In the genomic region with DNA sequence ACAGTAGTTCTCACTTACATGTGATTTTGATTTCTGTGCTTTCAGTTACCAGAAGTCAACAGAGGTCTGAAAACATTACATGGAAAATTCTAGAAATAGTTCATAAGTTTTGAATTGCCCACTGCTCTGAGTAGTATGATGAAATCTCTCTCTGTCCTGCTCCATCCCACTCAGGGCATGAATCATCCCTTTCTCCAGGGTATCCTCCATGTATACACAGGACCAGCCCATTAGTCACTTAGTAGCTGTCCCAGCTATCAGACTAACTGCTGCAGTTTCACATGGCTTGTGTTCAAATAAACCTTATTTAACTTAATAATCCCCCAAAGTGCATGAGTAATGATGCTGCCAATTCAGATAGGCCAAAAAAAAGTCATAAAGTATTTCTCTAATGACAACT, we compare ENCODE assay signal across 11 cellular contexts. TPM values are rescaled to one million over a fixed set of nuclear protein-coding genes. Genes with fewer than 3 reads are reported as not detected.
DNase-seq lines count a peak whose midpoint lies in the region; ATAC-seq and TF ChIP-seq lines count a peak whose summit lies in the region.
"Had no signal": no experiment of that assay in that cellular context is flagged by ENCODE, and none has a peak within 500 bp of the region (broad histone marks: within the 10 kb centered on the region; RNA-seq: fewer than 3 reads in every experiment).

No MANE protein-coding gene starts in this region.

- H3K4me3 ChIP-seq in RWPE2 (ENCODE audit: severe bottlenecking) (no peak overlapping the region), foreskin fibroblast (ENCODE audit: low read depth in 1 of 2, low read length in 2 of 2) (no peak overlapping the region), gastrocnemius medialis (no peak overlapping the region), BE2C (ENCODE audit: low read depth, low read length) (no peak overlapping the region)
- H3K4me3 ChIP-seq: GM23338 had no signal

- H3K36me3 ChIP-seq in RWPE2 (ENCODE audit: low read depth) (no peaks in the 10 kb centered on the region), gastrocnemius medialis (no peaks in the 10 kb centered on the region), BE2C (no peaks in the 10 kb centered on the region)

- intact Hi-C loops in gastrocnemius medialis (cut with DNase I; ENCODE audit: low total_unique reads) (no loop called here), left colon (cut with DNase I, micrococcal nuclease) (no loop called here)

- H3K4me1 ChIP-seq in RWPE2 (ENCODE audit: insufficient read depth, poor library complexity, severe bottlenecking) (no peaks in the 10 kb centered on the region), gastrocnemius medialis (no peaks in the 10 kb centered on the region), BE2C (no peaks in the 10 kb centered on the region)

- TF ChIP-seq POLR2A in gastrocnemius medialis (IDR thresholded peaks at IDR 0.05), result no peak

- H3K9me3 ChIP-seq in RWPE2 (ENCODE audit: severe bottlenecking) (no peaks in the 10 kb centered on the region), gastrocnemius medialis (no peaks in the 10 kb centered on the region), BE2C (no peaks in the 10 kb centered on the region)

- H3K27ac ChIP-seq in RWPE2 (ENCODE audit: poor library complexity, severe bottlenecking) (no peak overlapping the region), gastrocnemius medialis (no peak overlapping the region)

- ATAC-seq in RWPE2 (ENCODE audit: low read depth) (peak; percentile 99), gastrocnemius medialis (peak; percentile 56 to 69), left colon (no peak)
- ATAC-seq: GM23338 had no signal

- peak; percentile 74 for DNase-seq in GM03348 (ENCODE audit: low spot score)
- no peak for DNase-seq in RWPE2 (ENCODE audit: low spot score)
- peak; percentile 83 to 96 for DNase-seq in foreskin fibroblast
- peak in 1 of 2 donors; percentile 18 for DNase-seq in gastrocnemius medialis
- no peak for DNase-seq in BE2C
- no peak for DNase-seq in epidermal melanocyte (ENCODE audit: insufficient read length, low spot score)
- no peak for DNase-seq in left colon
- DNase-seq: amygdala, MV-4-11, NCI-H774 had no signal

- H3K27me3 ChIP-seq in RWPE2 (ENCODE audit: insufficient read depth, poor library complexity, severe bottlenecking) (no peaks in the 10 kb centered on the region), gastrocnemius medialis (no peaks in the 10 kb centered on the region), BE2C (no peaks in the 10 kb centered on the region)

- in situ Hi-C loops in gastrocnemius medialis (cut with MboI; ENCODE audit: low sequenced_read_pairs in 4 of 4), result no loop called here

- TF ChIP-seq CTCF in RWPE2 (IDR thresholded peaks at IDR 0.05; ENCODE audit: poor library complexity, severe bottlenecking) (no peak), foreskin fibroblast (IDR thresholded peaks at IDR 0.05; ENCODE audit: low read depth, low read length) (no peak), gastrocnemius medialis (IDR thresholded peaks at IDR 0.05 in 4 of 5, conservative IDR thresholded peaks at IDR 0.05 in 1 of 5) (no peak), BE2C (IDR thresholded peaks at IDR 0.05; ENCODE audit: low read depth, low read length) (no peak)

RNA-seq across cellular contexts. Expression of a gene that starts 38.6 kb away (rescaled TPM):
- total RNA-seq in gastrocnemius medialis (1 to 10 TPM in 2 of 4 donors, under 1 TPM in 2; 0.36 to 1.8 (median 0.90) TPM), left colon (1 to 10 TPM; 1.0 to 1.8 TPM)
- not detected for polyA plus RNA-seq in BE2C (2012; ENCODE audit: insufficient read depth, insufficient read length, low read depth)

Comparison
In these comparisons a context has a peak if more than half of its experiments do, and no peak if none do; other contexts are left out.
1. DNase-seq: peak in GM03348 (single experiment) and foreskin fibroblast (2 of 2); none in RWPE2 (single experiment), BE2C (single experiment), epidermal melanocyte (single experiment) and left colon (0 of 2).